13 cellular contexts compared by ENCODE assay signal in genomic region chr3:24639640-24640329, GRCh38.
A peak's percentile ranks its signal among the peaks of the same experiment; 100 is the strongest.
DNase-seq lines count a peak whose midpoint lies in the region; ATAC-seq and TF ChIP-seq lines count a peak whose summit lies in the region.
"Had no signal": no experiment of that assay in that cellular context is flagged by ENCODE, and none has a peak within 500 bp of the region (broad histone marks: within the 10 kb centered on the region; RNA-seq: fewer than 3 reads in every experiment).

No MANE protein-coding gene starts in this region.

- H2AFZ ChIP-seq in PC-3 (ENCODE audit: low read length) (0 out of 2 replicates have a peak overlapping the region, but pooled peaks have one; percentile 17), hepatocyte (peak overlapping the region; percentile 14)

- DNase-seq in CD1c-positive myeloid dendritic cell (ENCODE audit: extremely low spot score) (peak; percentile 8), PC-3 (no peak), hepatocyte (ENCODE audit: low spot score) (no peak), NCI-H2196 treated with DMSO at 0.1 percent for 48 hours (lab: John Stamatoyannopoulos, UW; ENCODE audit: unreplicated experiment) (no peak)
- no peak for DNase-seq in activated CD4-positive, alpha-beta T cell treated with anti-CD3 and anti-CD28 coated beads, Interleukin-2, amount 50 U/mL, for 1 hour
- DNase-seq: GF-D8, Karpas-422, NCI-H2081 treated with DMSO at 0.1 percent for 48 hours, SIG-M5 had no signal

- H3K36me3 ChIP-seq in PC-3 (ENCODE audit: low read depth, low read length): no peaks in the 10 kb centered on the region
- H3K36me3 ChIP-seq in hepatocyte (replicated peaks; ENCODE audit: insufficient read depth, low read depth): no peaks in the 10 kb centered on the region
- no peaks in the 10 kb centered on the region for H3K36me3 ChIP-seq in subcutaneous abdominal adipose tissue (ENCODE audit: control insufficient read depth in 5 of 5, insufficient read depth in 5 of 5, low read length in 5 of 5)

- POLR2A ChIA-PET in PC-3 (lab: Charles Lee; ENCODE audit: unreplicated experiment): no interaction called here

- CTCF ChIA-PET in PC-3 (lab: Charles Lee): no interaction called here

- H3K4me3 ChIP-seq in PC-3 (ENCODE audit: low read length): no peak overlapping the region
- no peak overlapping the region for H3K4me3 ChIP-seq in hepatocyte
- H3K4me3 ChIP-seq in subcutaneous abdominal adipose tissue (ENCODE audit: low read depth in 1 of 5, low read length in 5 of 5): no peak overlapping the region

- H3K9me3 ChIP-seq in PC-3 (ENCODE audit: low read length) (no peaks in the 10 kb centered on the region), hepatocyte (ENCODE audit: low read depth) (no peaks in the 10 kb centered on the region), subcutaneous abdominal adipose tissue (ENCODE audit: control insufficient read depth in 5 of 5, low read length in 5 of 5) (no peaks in the 10 kb centered on the region)
- H3K9me3 ChIP-seq: SK-N-SH had no signal

- no TSS peak for BruUV-seq in PC-3 (replicated peaks; lab: Mats Ljungman, UMichigan)

- TF ChIP-seq CTCF in PC-3 (conservative IDR thresholded peaks at IDR 0.05; ENCODE audit: low read depth, low read length): no peak
- no peak for TF ChIP-seq CTCF in hepatocyte (IDR thresholded peaks at IDR 0.05; ENCODE audit: poor library complexity)

- WGBS in hepatocyte (ENCODE audit: low lambda C conversion rate, missing lambda C conversion rate): 89% methylated on average over 3 of the region's 3 CpGs

- H4K20me1 ChIP-seq in PC-3 (ENCODE audit: low read length): no peaks in the 10 kb centered on the region
- no peaks in the 10 kb centered on the region for H4K20me1 ChIP-seq in hepatocyte (ENCODE audit: insufficient read depth, poor library complexity, severe bottlenecking)

- H3K9ac ChIP-seq in PC-3 (ENCODE audit: low read length) (no peak overlapping the region), subcutaneous abdominal adipose tissue (ENCODE audit: low read length in 5 of 5) (peak overlapping the region in 2 of 5 donors; percentile 22 to 25)
- H3K9ac ChIP-seq: SK-N-SH had no signal

- H3K27ac ChIP-seq in PC-3 (ENCODE audit: low read length): no peak overlapping the region
- peak overlapping the region; percentile 59 for H3K27ac ChIP-seq in hepatocyte
- peak overlapping the region; percentile 82 for H3K27ac ChIP-seq in subcutaneous abdominal adipose tissue (ENCODE audit: low read depth, low read length)

- ATAC-seq in PC-3 (no peak), HG03571 (IDR thresholded peaks at IDR 0.05; ENCODE audit: unreplicated experiment) (no peak)
- ATAC-seq: Panc1 had no signal

- H3K27me3 ChIP-seq in PC-3 (ENCODE audit: low read length) (no peaks in the 10 kb centered on the region), hepatocyte (no peaks in the 10 kb centered on the region), subcutaneous abdominal adipose tissue (ENCODE audit: control insufficient read depth in 5 of 5, insufficient read depth in 4 of 5, low read length in 5 of 5) (no peaks in the 10 kb centered on the region)

- H3K4me2 ChIP-seq in PC-3 (ENCODE audit: low read length) (no peak overlapping the region), hepatocyte (peak overlapping the region; percentile 2)
- H3K4me2 ChIP-seq: SK-N-SH had no signal

- H3K79me2 ChIP-seq in PC-3 (ENCODE audit: low read length) (no peaks in the 10 kb centered on the region), hepatocyte (no peaks in the 10 kb centered on the region)

- H3K4me1 ChIP-seq in PC-3 (ENCODE audit: insufficient read depth, low read length) (peaks cover 16% of the 10 kb centered on the region), hepatocyte (ENCODE audit: insufficient read depth) (peaks cover 13% of the 10 kb centered on the region), subcutaneous abdominal adipose tissue (ENCODE audit: control insufficient read depth in 5 of 5, insufficient read depth in 5 of 5, low read length in 5 of 5) (peaks cover 6 to 23% (median 19%) of the 10 kb centered on the region in 5 donors)

- intact Hi-C loops in PC-3 (cut with micrococcal nuclease): loop anchor here (1.0 to 2.0 kb wide), 7 partner anchors 44 to 453 kb away; no protein-coding TSS in a partner anchor

- H3F3A ChIP-seq in PC-3 (ENCODE audit: low read length, unreplicated experiment): no peaks in the 10 kb centered on the region

- H3K9me2 ChIP-seq in PC-3 (replicated peaks; ENCODE audit: low read length) (no peaks in the 10 kb centered on the region), hepatocyte (replicated peaks; ENCODE audit: insufficient read depth) (no peaks in the 10 kb centered on the region)
- H3K9me2 ChIP-seq: SK-N-SH had no signal
